Comparison of ENCODE assay signal across 1 cellular context in the genomic region with DNA sequence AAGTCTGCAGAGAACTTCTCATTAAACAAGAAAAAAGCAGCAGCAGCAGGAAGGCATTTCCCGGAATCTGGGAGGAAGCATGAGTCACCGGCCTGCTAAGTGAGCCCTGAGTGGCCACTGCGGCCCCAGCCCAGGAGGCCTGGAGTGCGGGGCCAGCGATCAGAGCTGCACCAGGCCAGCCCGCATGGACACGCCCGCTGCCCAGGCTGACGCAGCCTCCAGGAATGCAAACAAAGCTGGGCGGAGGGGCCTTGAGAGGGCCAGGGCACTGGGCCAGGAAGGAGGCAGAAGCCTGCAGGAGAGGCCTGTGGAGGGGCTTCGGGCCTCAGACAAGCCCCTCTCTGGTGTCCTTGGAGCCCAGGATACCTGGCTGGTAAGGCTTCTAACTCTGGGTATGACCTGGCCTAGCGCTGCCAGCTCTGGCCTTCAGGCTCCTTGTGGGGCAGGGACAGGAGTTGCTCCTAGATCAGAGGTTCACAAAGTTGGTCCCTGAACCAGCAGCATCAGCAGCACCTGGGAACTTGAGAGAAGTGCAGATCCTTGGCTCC.
TF ChIP-seq lines count a peak whose summit lies in the region.

No MANE protein-coding gene starts in this region.

TF ChIP-seq in HepG2, 621 proteins besides CTCF, POLR2A, EP300 and RAD21 (continued from another document and continues in another):
- TF ChIP-seq, protein P1, sequence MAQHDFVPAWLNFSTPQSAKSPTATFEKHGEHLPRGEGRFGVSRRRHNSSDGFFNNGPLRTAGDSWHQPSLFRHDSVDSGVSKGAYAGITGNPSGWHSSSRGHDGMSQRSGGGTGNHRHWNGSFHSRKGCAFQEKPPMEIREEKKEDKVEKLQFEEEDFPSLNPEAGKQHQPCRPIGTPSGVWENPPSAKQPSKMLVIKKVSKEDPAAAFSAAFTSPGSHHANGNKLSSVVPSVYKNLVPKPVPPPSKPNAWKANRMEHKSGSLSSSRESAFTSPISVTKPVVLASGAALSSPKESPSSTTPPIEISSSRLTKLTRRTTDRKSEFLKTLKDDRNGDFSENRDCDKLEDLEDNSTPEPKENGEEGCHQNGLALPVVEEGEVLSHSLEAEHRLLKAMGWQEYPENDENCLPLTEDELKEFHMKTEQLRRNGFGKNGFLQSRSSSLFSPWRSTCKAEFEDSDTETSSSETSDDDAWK (CRISPR knock-in tag; IDR thresholded peaks at IDR 0.05), result no peak
- TF ChIP-seq, protein P2, sequence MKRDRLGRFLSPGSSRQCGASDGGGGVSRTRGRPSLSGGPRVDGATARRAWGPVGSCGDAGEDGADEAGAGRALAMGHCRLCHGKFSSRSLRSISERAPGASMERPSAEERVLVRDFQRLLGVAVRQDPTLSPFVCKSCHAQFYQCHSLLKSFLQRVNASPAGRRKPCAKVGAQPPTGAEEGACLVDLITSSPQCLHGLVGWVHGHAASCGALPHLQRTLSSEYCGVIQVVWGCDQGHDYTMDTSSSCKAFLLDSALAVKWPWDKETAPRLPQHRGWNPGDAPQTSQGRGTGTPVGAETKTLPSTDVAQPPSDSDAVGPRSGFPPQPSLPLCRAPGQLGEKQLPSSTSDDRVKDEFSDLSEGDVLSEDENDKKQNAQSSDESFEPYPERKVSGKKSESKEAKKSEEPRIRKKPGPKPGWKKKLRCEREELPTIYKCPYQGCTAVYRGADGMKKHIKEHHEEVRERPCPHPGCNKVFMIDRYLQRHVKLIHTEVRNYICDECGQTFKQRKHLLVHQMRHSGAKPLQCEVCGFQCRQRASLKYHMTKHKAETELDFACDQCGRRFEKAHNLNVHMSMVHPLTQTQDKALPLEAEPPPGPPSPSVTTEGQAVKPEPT (CRISPR knock-in tag; IDR thresholded peaks at IDR 0.05; ENCODE audit: low read depth), result no peak
- TF ChIP-seq RBM39 (IDR thresholded peaks at IDR 0.05; ENCODE audit: low read depth, low read length, poor library complexity, severe bottlenecking) (no peak), TCF12 (IDR thresholded peaks at IDR 0.05) (no peak), TCF12 (CRISPR knock-in tag; IDR thresholded peaks at IDR 0.05) (no peak), ZNF263 (CRISPR knock-in tag; IDR thresholded peaks at IDR 0.05) (no peak), ATRX (CRISPR knock-in tag; IDR thresholded peaks at IDR 0.05; ENCODE audit: borderline replicate concordance) (no peak), SMAD9 (CRISPR knock-in tag; IDR thresholded peaks at IDR 0.05) (no peak), ZZZ3 (CRISPR knock-in tag; IDR thresholded peaks at IDR 0.05; ENCODE audit: borderline replicate concordance) (no peak; the same call in 1 of the 2 replicates), ZNF350 (CRISPR knock-in tag; IDR thresholded peaks at IDR 0.05; ENCODE audit: borderline replicate concordance, low read depth) (peak; percentile 94), CCDC6 (CRISPR knock-in tag; IDR thresholded peaks at IDR 0.05) (no peak), SMARCE1 (IDR thresholded peaks at IDR 0.05; ENCODE audit: borderline replicate concordance) (no peak), RARA (CRISPR knock-in tag; IDR thresholded peaks at IDR 0.05) (peak; percentile 69), ETV6 (CRISPR knock-in tag; conservative IDR thresholded peaks at IDR 0.05) (peak; percentile 100), JARID2 (CRISPR knock-in tag; IDR thresholded peaks at IDR 0.05; ENCODE audit: insufficient replicate concordance) (peak; percentile 55), KLF12 (CRISPR knock-in tag; IDR thresholded peaks at IDR 0.05; ENCODE audit: borderline replicate concordance) (no peak), SCMH1 (CRISPR knock-in tag; IDR thresholded peaks at IDR 0.05; ENCODE audit: borderline replicate concordance) (no peak), ATM (IDR thresholded peaks at IDR 0.05; ENCODE audit: borderline replicate concordance) (no peak), HMG20B (CRISPR knock-in tag; conservative IDR thresholded peaks at IDR 0.05) (0 out of 2 replicates have a peak, but pooled peaks have one; percentile 17), KDM5B (CRISPR knock-in tag; IDR thresholded peaks at IDR 0.05; ENCODE audit: borderline replicate concordance) (no peak), ZNF451 (CRISPR knock-in tag; IDR thresholded peaks at IDR 0.05) (no peak), ZBTB1 (CRISPR knock-in tag; IDR thresholded peaks at IDR 0.05; ENCODE audit: borderline replicate concordance) (peak; percentile 68; the same call in 1 of the 2 replicates), HOXD1 (CRISPR knock-in tag; IDR thresholded peaks at IDR 0.05) (0 out of 2 replicates have a peak, but pooled peaks have one; percentile 51), ZNF143 (CRISPR knock-in tag; IDR thresholded peaks at IDR 0.05) (no peak), ZNF781 (CRISPR knock-in tag; IDR thresholded peaks at IDR 0.05; ENCODE audit: borderline replicate concordance, not compliant biosample characterization) (no peak), ZNF343 (CRISPR knock-in tag; IDR thresholded peaks at IDR 0.05) (no peak), REXO4 (CRISPR knock-in tag; IDR thresholded peaks at IDR 0.05; ENCODE audit: borderline replicate concordance) (no peak), ZNF10 (CRISPR knock-in tag; IDR thresholded peaks at IDR 0.05; ENCODE audit: borderline replicate concordance, low read depth) (no peak), ZNF589 (CRISPR knock-in tag; conservative IDR thresholded peaks at IDR 0.05) (no peak), KMT2A (CRISPR knock-in tag; IDR thresholded peaks at IDR 0.05) (no peak), ZNF563 (CRISPR knock-in tag; IDR thresholded peaks at IDR 0.05) (0 out of 2 replicates have a peak, but pooled peaks have one; percentile 39), ZNF841 (CRISPR knock-in tag; IDR thresholded peaks at IDR 0.05; ENCODE audit: borderline replicate concordance) (no peak), ISL2 (CRISPR knock-in tag; IDR thresholded peaks at IDR 0.05) (0 out of 2 replicates have a peak, but pooled peaks have one; percentile 38), NR1H2 (CRISPR knock-in tag; IDR thresholded peaks at IDR 0.05; ENCODE audit: borderline replicate concordance, low read depth) (no peak), ZIK1 (CRISPR knock-in tag; IDR thresholded peaks at IDR 0.05; ENCODE audit: borderline replicate concordance, low read depth) (no peak; the same call in 1 of the 2 replicates), HNRNPL (IDR thresholded peaks at IDR 0.05; ENCODE audit: low read depth, low read length) (0 out of 2 replicates have a peak, but pooled peaks have one; percentile 62), ZNF432 (CRISPR knock-in tag; IDR thresholded peaks at IDR 0.05; ENCODE audit: borderline replicate concordance) (no peak), ZNF839 (CRISPR knock-in tag; IDR thresholded peaks at IDR 0.05; ENCODE audit: borderline replicate concordance) (no peak), ZBTB38 (CRISPR knock-in tag; IDR thresholded peaks at IDR 0.05) (no peak), CEBPB (IDR thresholded peaks at IDR 0.05; ENCODE audit: borderline replicate concordance, low read depth, low read length) (no peak), THYN1 (CRISPR knock-in tag; IDR thresholded peaks at IDR 0.05; ENCODE audit: borderline replicate concordance, low read depth) (no peak)
- TF ChIP-seq, protein P3, sequence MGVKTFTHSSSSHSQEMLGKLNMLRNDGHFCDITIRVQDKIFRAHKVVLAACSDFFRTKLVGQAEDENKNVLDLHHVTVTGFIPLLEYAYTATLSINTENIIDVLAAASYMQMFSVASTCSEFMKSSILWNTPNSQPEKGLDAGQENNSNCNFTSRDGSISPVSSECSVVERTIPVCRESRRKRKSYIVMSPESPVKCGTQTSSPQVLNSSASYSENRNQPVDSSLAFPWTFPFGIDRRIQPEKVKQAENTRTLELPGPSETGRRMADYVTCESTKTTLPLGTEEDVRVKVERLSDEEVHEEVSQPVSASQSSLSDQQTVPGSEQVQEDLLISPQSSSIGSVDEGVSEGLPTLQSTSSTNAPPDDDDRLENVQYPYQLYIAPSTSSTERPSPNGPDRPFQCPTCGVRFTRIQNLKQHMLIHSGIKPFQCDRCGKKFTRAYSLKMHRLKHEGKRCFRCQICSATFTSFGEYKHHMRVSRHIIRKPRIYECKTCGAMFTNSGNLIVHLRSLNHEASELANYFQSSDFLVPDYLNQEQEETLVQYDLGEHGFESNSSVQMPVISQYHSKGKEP (CRISPR knock-in tag; IDR thresholded peaks at IDR 0.05), result no peak
- TF ChIP-seq, protein P4, sequence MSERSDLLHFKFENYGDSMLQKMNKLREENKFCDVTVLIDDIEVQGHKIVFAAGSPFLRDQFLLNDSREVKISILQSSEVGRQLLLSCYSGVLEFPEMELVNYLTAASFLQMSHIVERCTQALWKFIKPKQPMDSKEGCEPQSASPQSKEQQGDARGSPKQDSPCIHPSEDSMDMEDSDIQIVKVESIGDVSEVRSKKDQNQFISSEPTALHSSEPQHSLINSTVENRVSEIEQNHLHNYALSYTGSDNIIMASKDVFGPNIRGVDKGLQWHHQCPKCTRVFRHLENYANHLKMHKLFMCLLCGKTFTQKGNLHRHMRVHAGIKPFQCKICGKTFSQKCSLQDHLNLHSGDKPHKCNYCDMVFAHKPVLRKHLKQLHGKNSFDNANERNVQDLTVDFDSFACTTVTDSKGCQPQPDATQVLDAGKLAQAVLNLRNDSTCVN (CRISPR knock-in tag; IDR thresholded peaks at IDR 0.05; ENCODE audit: borderline replicate concordance), result no peak
- TF ChIP-seq, protein P5, sequence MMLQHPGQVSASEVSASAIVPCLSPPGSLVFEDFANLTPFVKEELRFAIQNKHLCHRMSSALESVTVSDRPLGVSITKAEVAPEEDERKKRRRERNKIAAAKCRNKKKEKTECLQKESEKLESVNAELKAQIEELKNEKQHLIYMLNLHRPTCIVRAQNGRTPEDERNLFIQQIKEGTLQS (CRISPR knock-in tag; IDR thresholded peaks at IDR 0.05), result peak; percentile 99
- TF ChIP-seq, protein P6, sequence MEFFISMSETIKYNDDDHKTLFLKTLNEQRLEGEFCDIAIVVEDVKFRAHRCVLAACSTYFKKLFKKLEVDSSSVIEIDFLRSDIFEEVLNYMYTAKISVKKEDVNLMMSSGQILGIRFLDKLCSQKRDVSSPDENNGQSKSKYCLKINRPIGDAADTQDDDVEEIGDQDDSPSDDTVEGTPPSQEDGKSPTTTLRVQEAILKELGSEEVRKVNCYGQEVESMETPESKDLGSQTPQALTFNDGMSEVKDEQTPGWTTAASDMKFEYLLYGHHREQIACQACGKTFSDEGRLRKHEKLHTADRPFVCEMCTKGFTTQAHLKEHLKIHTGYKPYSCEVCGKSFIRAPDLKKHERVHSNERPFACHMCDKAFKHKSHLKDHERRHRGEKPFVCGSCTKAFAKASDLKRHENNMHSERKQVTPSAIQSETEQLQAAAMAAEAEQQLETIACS (CRISPR knock-in tag; IDR thresholded peaks at IDR 0.05), result no peak
- TF ChIP-seq, protein P7, sequence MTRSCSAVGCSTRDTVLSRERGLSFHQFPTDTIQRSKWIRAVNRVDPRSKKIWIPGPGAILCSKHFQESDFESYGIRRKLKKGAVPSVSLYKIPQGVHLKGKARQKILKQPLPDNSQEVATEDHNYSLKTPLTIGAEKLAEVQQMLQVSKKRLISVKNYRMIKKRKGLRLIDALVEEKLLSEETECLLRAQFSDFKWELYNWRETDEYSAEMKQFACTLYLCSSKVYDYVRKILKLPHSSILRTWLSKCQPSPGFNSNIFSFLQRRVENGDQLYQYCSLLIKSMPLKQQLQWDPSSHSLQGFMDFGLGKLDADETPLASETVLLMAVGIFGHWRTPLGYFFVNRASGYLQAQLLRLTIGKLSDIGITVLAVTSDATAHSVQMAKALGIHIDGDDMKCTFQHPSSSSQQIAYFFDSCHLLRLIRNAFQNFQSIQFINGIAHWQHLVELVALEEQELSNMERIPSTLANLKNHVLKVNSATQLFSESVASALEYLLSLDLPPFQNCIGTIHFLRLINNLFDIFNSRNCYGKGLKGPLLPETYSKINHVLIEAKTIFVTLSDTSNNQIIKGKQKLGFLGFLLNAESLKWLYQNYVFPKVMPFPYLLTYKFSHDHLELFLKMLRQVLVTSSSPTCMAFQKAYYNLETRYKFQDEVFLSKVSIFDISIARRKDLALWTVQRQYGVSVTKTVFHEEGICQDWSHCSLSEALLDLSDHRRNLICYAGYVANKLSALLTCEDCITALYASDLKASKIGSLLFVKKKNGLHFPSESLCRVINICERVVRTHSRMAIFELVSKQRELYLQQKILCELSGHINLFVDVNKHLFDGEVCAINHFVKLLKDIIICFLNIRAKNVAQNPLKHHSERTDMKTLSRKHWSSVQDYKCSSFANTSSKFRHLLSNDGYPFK (CRISPR knock-in tag; IDR thresholded peaks at IDR 0.05; ENCODE audit: borderline replicate concordance), result no peak
- TF ChIP-seq, protein P8, sequence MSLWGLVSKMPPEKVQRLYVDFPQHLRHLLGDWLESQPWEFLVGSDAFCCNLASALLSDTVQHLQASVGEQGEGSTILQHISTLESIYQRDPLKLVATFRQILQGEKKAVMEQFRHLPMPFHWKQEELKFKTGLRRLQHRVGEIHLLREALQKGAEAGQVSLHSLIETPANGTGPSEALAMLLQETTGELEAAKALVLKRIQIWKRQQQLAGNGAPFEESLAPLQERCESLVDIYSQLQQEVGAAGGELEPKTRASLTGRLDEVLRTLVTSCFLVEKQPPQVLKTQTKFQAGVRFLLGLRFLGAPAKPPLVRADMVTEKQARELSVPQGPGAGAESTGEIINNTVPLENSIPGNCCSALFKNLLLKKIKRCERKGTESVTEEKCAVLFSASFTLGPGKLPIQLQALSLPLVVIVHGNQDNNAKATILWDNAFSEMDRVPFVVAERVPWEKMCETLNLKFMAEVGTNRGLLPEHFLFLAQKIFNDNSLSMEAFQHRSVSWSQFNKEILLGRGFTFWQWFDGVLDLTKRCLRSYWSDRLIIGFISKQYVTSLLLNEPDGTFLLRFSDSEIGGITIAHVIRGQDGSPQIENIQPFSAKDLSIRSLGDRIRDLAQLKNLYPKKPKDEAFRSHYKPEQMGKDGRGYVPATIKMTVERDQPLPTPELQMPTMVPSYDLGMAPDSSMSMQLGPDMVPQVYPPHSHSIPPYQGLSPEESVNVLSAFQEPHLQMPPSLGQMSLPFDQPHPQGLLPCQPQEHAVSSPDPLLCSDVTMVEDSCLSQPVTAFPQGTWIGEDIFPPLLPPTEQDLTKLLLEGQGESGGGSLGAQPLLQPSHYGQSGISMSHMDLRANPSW (CRISPR knock-in tag; IDR thresholded peaks at IDR 0.05; ENCODE audit: borderline replicate concordance), result no peak; the same call in 1 of the 2 replicates
- TF ChIP-seq, protein P9, sequence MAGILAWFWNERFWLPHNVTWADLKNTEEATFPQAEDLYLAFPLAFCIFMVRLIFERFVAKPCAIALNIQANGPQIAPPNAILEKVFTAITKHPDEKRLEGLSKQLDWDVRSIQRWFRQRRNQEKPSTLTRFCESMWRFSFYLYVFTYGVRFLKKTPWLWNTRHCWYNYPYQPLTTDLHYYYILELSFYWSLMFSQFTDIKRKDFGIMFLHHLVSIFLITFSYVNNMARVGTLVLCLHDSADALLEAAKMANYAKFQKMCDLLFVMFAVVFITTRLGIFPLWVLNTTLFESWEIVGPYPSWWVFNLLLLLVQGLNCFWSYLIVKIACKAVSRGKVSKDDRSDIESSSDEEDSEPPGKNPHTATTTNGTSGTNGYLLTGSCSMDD (CRISPR knock-in tag; IDR thresholded peaks at IDR 0.05), result no peak
- TF ChIP-seq, protein P10, sequence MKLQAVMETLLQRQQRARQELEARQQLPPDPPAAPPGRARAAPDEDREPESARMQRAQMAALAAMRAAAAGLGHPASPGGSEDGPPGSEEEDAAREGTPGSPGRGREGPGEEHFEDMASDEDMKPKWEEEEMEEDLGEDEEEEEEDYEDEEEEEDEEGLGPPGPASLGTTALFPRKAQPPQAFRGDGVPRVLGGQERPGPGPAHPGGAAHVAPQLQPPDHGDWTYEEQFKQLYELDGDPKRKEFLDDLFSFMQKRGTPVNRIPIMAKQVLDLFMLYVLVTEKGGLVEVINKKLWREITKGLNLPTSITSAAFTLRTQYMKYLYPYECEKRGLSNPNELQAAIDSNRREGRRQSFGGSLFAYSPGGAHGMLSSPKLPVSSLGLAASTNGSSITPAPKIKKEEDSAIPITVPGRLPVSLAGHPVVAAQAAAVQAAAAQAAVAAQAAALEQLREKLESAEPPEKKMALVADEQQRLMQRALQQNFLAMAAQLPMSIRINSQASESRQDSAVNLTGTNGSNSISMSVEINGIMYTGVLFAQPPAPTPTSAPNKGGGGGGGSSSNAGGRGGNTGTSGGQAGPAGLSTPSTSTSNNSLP (IDR thresholded peaks at IDR 0.05; ENCODE audit: low read depth, low read length), result peak; percentile 20; the same call in 1 of the 2 replicates
